In genomic region chr17:80151333-80151732, GRCh38 we compare ENCODE assay signal across 15 cellular contexts. TPM values are rescaled to one million over a fixed set of nuclear protein-coding genes. Genes with fewer than 3 reads are reported as not detected.
A peak's percentile ranks its signal among the peaks of the same experiment; 100 is the strongest.
DNase-seq lines count a peak whose midpoint lies in the region; TF ChIP-seq lines count a peak whose summit lies in the region.
"Had no signal": no experiment of that assay in that cellular context is flagged by ENCODE, and none has a peak within 500 bp of the region (broad histone marks: within the 10 kb centered on the region; RNA-seq: fewer than 3 reads in every experiment).

No MANE protein-coding gene starts in this region.

- CTCF ChIA-PET in PC-9 (lab: Charles Lee): interaction anchor here (0.6 kb wide), 1 partner anchor 22 kb away, joined by 15 read pairs; no protein-coding TSS in a partner anchor

- no TSS peak for BruUV-seq in PC-9 (replicated peaks; lab: Mats Ljungman, UMichigan)

- no peaks in the 10 kb centered on the region for H3K27me3 ChIP-seq in PC-9 (ENCODE audit: insufficient read depth, low read depth)
- H3K27me3 ChIP-seq in osteoblast (ENCODE audit: insufficient read depth, low read length): no peaks in the 10 kb centered on the region
- H3K27me3 ChIP-seq: adrenal gland had no signal

- H3K36me3 ChIP-seq in PC-9 (ENCODE audit: low read depth): no peaks in the 10 kb centered on the region
- no peaks in the 10 kb centered on the region for H3K36me3 ChIP-seq in osteoblast (ENCODE audit: insufficient read depth, low read length)
- H3K36me3 ChIP-seq: adrenal gland had no signal

- POLR2A ChIA-PET in PC-9 (lab: Charles Lee; ENCODE audit: unreplicated experiment): no interaction called here

- H4K20me1 ChIP-seq in PC-9 (ENCODE audit: insufficient read depth): no peaks in the 10 kb centered on the region
- H4K20me1 ChIP-seq in osteoblast (ENCODE audit: insufficient read depth, low read length): peaks cover 5% of the 10 kb centered on the region

- H3K9me3 ChIP-seq in PC-9 (ENCODE audit: insufficient read depth, low read depth) (no peaks in the 10 kb centered on the region), osteoblast (ENCODE audit: low read depth, low read length) (no peaks in the 10 kb centered on the region)
- H3K9me3 ChIP-seq: adrenal gland had no signal

- H2AFZ ChIP-seq in PC-9 (no peak overlapping the region), osteoblast (ENCODE audit: low read length) (peak overlapping the region; percentile 85)

- H3K4me2 ChIP-seq in PC-9: no peak overlapping the region
- H3K4me2 ChIP-seq in osteoblast (ENCODE audit: insufficient read depth, low read length): peak overlapping the region; percentile 60

- intact Hi-C loops in PC-9 (cut with micrococcal nuclease; ENCODE audit: unreplicated experiment): no loop called here

- H3K4me1 ChIP-seq in PC-9 (replicated peaks; ENCODE audit: insufficient read depth) (peaks cover 19% of the 10 kb centered on the region), osteoblast (ENCODE audit: insufficient read depth, low read length) (peaks cover 25% of the 10 kb centered on the region)

- H3F3A ChIP-seq in PC-9 (ENCODE audit: insufficient read depth, low read depth): peaks cover 8% of the 10 kb centered on the region; the same call in 1 of the 2 replicates

- no peaks in the 10 kb centered on the region for H3K9me2 ChIP-seq in PC-9 (ENCODE audit: insufficient read depth)

- no peak for TF ChIP-seq CTCF in PC-9 (conservative IDR thresholded peaks at IDR 0.05)
- no peak for TF ChIP-seq CTCF in epithelial cell of esophagus (IDR thresholded peaks at IDR 0.05; ENCODE audit: insufficient read depth, low read depth, low read length, missing control alignments)
- no peak for TF ChIP-seq CTCF in osteoblast (IDR thresholded peaks at IDR 0.05; ENCODE audit: extremely low read depth, low read depth, low read length)
- no peak for TF ChIP-seq CTCF in GM10266 (IDR thresholded peaks at IDR 0.05; ENCODE audit: control insufficient read depth, insufficient read depth, low read depth, missing control alignments)

- H3K27ac ChIP-seq in PC-9: peak overlapping the region; percentile 26; the same call in 1 of the 2 replicates
- peak overlapping the region; percentile 69 for H3K27ac ChIP-seq in osteoblast (ENCODE audit: low read depth, low read length)
- H3K27ac ChIP-seq: adrenal gland, SK-N-MC had no signal

- H3K79me2 ChIP-seq in PC-9 (ENCODE audit: low read depth) (peaks cover 22% of the 10 kb centered on the region), osteoblast (ENCODE audit: insufficient read depth, low read length) (peaks cover 18% of the 10 kb centered on the region)

- H3K4me3 ChIP-seq in PC-9: no peak overlapping the region
- no peak overlapping the region for H3K4me3 ChIP-seq in epithelial cell of esophagus (ENCODE audit: low read length)
- H3K4me3 ChIP-seq in osteoblast (ENCODE audit: insufficient read depth, low read length): peak overlapping the region; percentile 6
- H3K4me3 ChIP-seq: adrenal gland, SK-N-MC had no signal

- peak; percentile 53 for DNase-seq in Ammon's horn (ENCODE audit: low spot score)
- no peak for DNase-seq in PC-9
- peak; percentile 63 for DNase-seq in epithelial cell of esophagus (ENCODE audit: low read depth)
- peak; percentile 91 for DNase-seq in osteoblast (ENCODE audit: insufficient read length, low spot score, missing footprints)
- no peak for DNase-seq in middle frontal gyrus (ENCODE audit: extremely low spot score, low spot score)
- no peak for DNase-seq in NAMALWA (ENCODE audit: low spot score)
- DNase-seq in HuH-7.5 (ENCODE audit: low spot score): no peak
- no peak for DNase-seq in GM10266 (ENCODE audit: extremely low spot score)
- DNase-seq: activated CD4-positive, CD25-positive, alpha-beta regulatory T cell; adrenal gland; CD4-positive, alpha-beta memory T cell; NCI-H748 treated with DMSO at 0.1 percent for 48 hours; stimulated activated CD4-positive, alpha-beta T cell treated with anti-CD3 and anti-CD28 coated beads, Interleukin-4, amount 100 ng/mL, for 4 hours had no signal

RNA-seq across cellular contexts. Expression of gene EIF4A3, which starts 4.4 kb away (rescaled TPM):
- total RNA-seq in PC-9 (2021) (114 and 125 TPM in 2 replicates), osteoblast (44.5 and 46.3 TPM in 2 replicates)

RNA-seq across cellular contexts. Expression of gene CARD14, which starts 18.5 kb away (rescaled TPM):
- total RNA-seq in PC-9 (2021) (15.7 and 16.5 TPM in 2 replicates), osteoblast (not detected in 2 replicates)
- total RNA-seq: mesenteric fat pad had no signal

RNA-seq across cellular contexts. Expression of gene GAA, which starts 50.0 kb away (rescaled TPM):
- 86.9 and 126 TPM in 2 replicates for total RNA-seq in PC-9 (2021)
- 76.7 and 91.3 TPM in 2 replicates for total RNA-seq in osteoblast

Comparison
In these comparisons a context has a peak if more than half of its experiments do, and no peak if none do; other contexts are left out.
1. DNase-seq: peak in Ammon's horn (single experiment), epithelial cell of esophagus (single experiment) and osteoblast (single experiment); none in PC-9 (0 of 2), middle frontal gyrus (single experiment), NAMALWA (single experiment), HuH-7.5 (single experiment) and GM10266 (single experiment).
2. RNA of gene CARD14, which starts 18.5 kb away (total RNA-seq): 15.7 to 16.5 TPM in PC-9; not detected in osteoblast; every median in the first group is over 10 times any median in the second.